Comparison of ENCODE assay signal across 8 cellular contexts in the genomic region with DNA sequence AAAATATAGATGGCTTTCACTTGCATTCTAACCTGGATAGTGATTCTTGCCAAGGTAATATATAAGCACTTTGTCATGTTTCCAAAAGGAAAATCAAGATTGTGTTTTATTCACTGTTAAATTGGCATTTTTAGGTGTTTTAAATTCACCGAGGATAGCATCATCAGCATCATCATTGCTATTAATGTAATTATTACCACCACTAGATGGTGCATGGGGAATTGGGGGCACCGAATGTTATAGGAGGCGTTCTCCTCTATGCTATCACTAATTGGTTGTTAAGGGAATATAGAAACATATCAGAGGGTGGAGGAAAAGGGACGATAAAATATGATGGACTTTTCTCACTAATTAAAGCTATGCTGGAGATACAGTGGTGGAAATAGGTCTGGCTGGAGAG.
A peak's percentile ranks its signal among the peaks of the same experiment; 100 is the strongest.
DNase-seq lines count a peak whose midpoint lies in the region; ATAC-seq and TF ChIP-seq lines count a peak whose summit lies in the region.

No MANE protein-coding gene starts in this region.

- H3K36me3 Mint-ChIP-seq in progenitor cell of endocrine pancreas (ENCODE audit: insufficient read depth): no peaks in the 10 kb centered on the region

- no peak overlapping the region for H3K4me3 Mint-ChIP-seq in progenitor cell of endocrine pancreas (ENCODE audit: low read depth)

- peak; percentile 15 for TF ChIP-seq CTCF in progenitor cell of endocrine pancreas (IDR thresholded peaks at IDR 0.05; ENCODE audit: unreplicated experiment)
- no peak for TF ChIP-seq CTCF in BE2C (IDR thresholded peaks at IDR 0.05; ENCODE audit: low read depth, low read length)

- peak; percentile 29 for DNase-seq in activated CD8-positive, alpha-beta memory T cell treated with anti-CD3 and anti-CD28 coated beads, Interleukin-2, amount 50 U/mL, for 1 hour (ENCODE audit: extremely low read depth)
- no peak for DNase-seq in activated CD8-positive, alpha-beta memory T cell treated with anti-CD3 and anti-CD28 coated beads, Interleukin-2, amount 50 U/mL, for 48 hours
- peak; percentile 15 to 21 for DNase-seq in activated CD4-positive, alpha-beta T cell treated with anti-CD3 and anti-CD28 coated beads, Interleukin-2, amount 50 U/mL, for 4 hours
- no peak for DNase-seq in progenitor cell of endocrine pancreas (ENCODE audit: low spot score, unreplicated experiment)
- DNase-seq in NCI-H1048 (lab: John Stamatoyannopoulos, UW): no peak
- no peak for DNase-seq in A172 (ENCODE audit: low spot score)
- no peak for DNase-seq in BE2C

- H3K9me3 Mint-ChIP-seq in progenitor cell of endocrine pancreas (ENCODE audit: low read depth): no peaks in the 10 kb centered on the region

- peak; percentile 50 for ATAC-seq in HG02610 (IDR thresholded peaks at IDR 0.05; ENCODE audit: unreplicated experiment)

- H3K27me3 Mint-ChIP-seq in progenitor cell of endocrine pancreas: no peaks in the 10 kb centered on the region

- H3K9me3 ChIP-seq in BE2C: no peaks in the 10 kb centered on the region

- no peak overlapping the region for H3K27ac Mint-ChIP-seq in progenitor cell of endocrine pancreas

- H3K4me1 Mint-ChIP-seq in progenitor cell of endocrine pancreas (ENCODE audit: low read depth): peaks cover 2% of the 10 kb centered on the region

- no peaks in the 10 kb centered on the region for H3K36me3 ChIP-seq in BE2C

- no peaks in the 10 kb centered on the region for H3K27me3 ChIP-seq in BE2C

- no peak overlapping the region for H3K4me3 ChIP-seq in BE2C (ENCODE audit: low read depth, low read length)

- no peaks in the 10 kb centered on the region for H3K4me1 ChIP-seq in BE2C

Comparison
In these comparisons a context has a peak if more than half of its experiments do, and no peak if none do; other contexts are left out.
1. DNase-seq: peak in activated CD8-positive, alpha-beta memory T cell treated with anti-CD3 and anti-CD28 coated beads, Interleukin-2, amount 50 U/mL, for 1 hour (single experiment) and activated CD4-positive, alpha-beta T cell treated with anti-CD3 and anti-CD28 coated beads, Interleukin-2, amount 50 U/mL, for 4 hours (2 of 2); none in activated CD8-positive, alpha-beta memory T cell treated with anti-CD3 and anti-CD28 coated beads, Interleukin-2, amount 50 U/mL, for 48 hours (single experiment), progenitor cell of endocrine pancreas (single experiment), NCI-H1048 (single experiment), A172 (single experiment) and BE2C (single experiment).